In genomic region chr3:130423064-130423463, GRCh38 we compare ENCODE assay signal across 34 cellular contexts.
"Had no signal": no experiment of that assay in that cellular context is flagged by ENCODE, and none has a peak within 500 bp of the region (broad histone marks: within the 10 kb centered on the region; RNA-seq: fewer than 3 reads in every experiment).

No MANE protein-coding gene starts in this region.

- H3K36me3 ChIP-seq: MG63 had no signal

- H3K9ac ChIP-seq: KMS-11 had no signal

- H3K27ac ChIP-seq: KMS-11 had no signal

- H3K4me3 ChIP-seq: MG63 had no signal

- H3K4me2 ChIP-seq: KMS-11 had no signal

- DNase-seq: Karpas-422, Kasumi-1, MG63, MM.1S, MV-4-11, NCI-H1048, NCI-H1092, NCI-H1092 treated with DMSO at 0.1 percent for 48 hours, NCI-H1105, NCI-H1105 treated with DMSO at 0.1 percent for 48 hours, NCI-H1417, NCI-H1417 treated with DMSO at 0.1 percent for 48 hours, NCI-H1436, NCI-H1436 treated with DMSO at 0.1 percent for 48 hours, NCI-H146, NCI-H1694, NCI-H1694 treated with DMSO at 0.1 percent for 48 hours, NCI-H187, NCI-H187 treated with DMSO at 0.1 percent for 48 hours, NCI-H1930, NCI-H2029, NCI-H2029 treated with DMSO at 0.1 percent for 48 hours, NCI-H2081, NCI-H2081 treated with DMSO at 0.1 percent for 48 hours, NCI-H2107, NCI-H2171, NCI-H2171 treated with DMSO at 0.1 percent for 48 hours, NCI-H2227 treated with DMSO at 0.1 percent for 48 hours, NCI-H226, NCI-H345, NCI-H446, NCI-H446 treated with DMSO at 0.1 percent for 48 hours, NCI-H510A had no signal

- H3K9me3 ChIP-seq: MG63 had no signal
